In the genomic region with DNA sequence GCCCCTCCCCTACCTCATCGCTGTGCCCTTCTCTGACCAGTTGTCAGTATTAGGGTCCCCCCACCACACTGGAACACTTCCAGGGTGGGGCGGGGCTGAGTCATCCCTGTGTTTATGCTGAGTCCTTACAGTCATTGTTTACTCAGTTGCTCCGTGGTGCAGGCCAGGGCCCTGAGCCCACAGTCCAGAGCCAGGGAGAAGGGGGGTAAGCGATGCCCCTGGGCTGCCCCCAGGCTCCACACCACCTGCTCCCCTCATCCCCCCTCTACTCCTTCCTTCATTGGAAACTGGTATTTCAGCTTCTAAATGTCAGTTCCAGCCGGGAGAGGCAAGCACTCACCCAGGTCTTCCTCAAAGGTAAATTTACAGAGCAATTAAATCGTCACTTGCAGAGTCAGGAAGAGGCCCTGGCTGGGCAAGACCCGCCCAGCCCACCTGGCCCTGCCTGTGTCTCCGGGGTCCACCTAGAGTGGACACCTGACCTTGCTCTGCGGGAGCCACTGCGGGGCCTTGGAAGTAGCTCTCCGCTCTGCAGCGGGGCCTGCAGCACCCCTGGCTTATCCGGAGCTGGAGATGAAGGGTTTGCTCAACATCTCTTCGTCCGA, we compare ENCODE assay signal across 9 cellular contexts. TPM values are rescaled to one million over a fixed set of nuclear protein-coding genes. Genes with fewer than 3 reads are reported as not detected.
A peak's percentile ranks its signal among the peaks of the same experiment; 100 is the strongest.
DNase-seq lines count a peak whose midpoint lies in the region; ATAC-seq and TF ChIP-seq lines count a peak whose summit lies in the region.
"Had no signal": no experiment of that assay in that cellular context is flagged by ENCODE, and none has a peak within 500 bp of the region (broad histone marks: within the 10 kb centered on the region; RNA-seq: fewer than 3 reads in every experiment).

No MANE protein-coding gene starts in this region.

- H3K27ac ChIP-seq in Panc1 (ENCODE audit: low read length) (no peak overlapping the region), vagina (no peak overlapping the region)

- H3K9me3 Mint-ChIP-seq in activated naive CD4-positive, alpha-beta T cell treated with anti-CD3 and anti-CD28 coated beads for 36 hours: no peaks in the 10 kb centered on the region
- H3K9me3 Mint-ChIP-seq: activated T-cell treated with anti-CD3 and anti-CD28 coated beads, Interleukin-2, amount 50 U/mL, for 4 hours had no signal

- TF ChIP-seq CTCF in Panc1 (IDR thresholded peaks at IDR 0.05) (no peak), vagina (IDR thresholded peaks at IDR 0.05) (no peak)

- BruUV-seq in Panc1 (replicated peaks; lab: Mats Ljungman, UMichigan): no TSS peak

- DNase-seq in activated naive CD4-positive, alpha-beta T cell treated with anti-CD3 and anti-CD28 coated beads for 36 hours: peak; percentile 19
- no peak for DNase-seq in activated naive CD4-positive, alpha-beta T cell (lab: John Stamatoyannopoulos, UW)
- DNase-seq in Panc1 (ENCODE audit: low read depth, low spot score) (no peak), fibroblast of peridontal ligament (ENCODE audit: extremely low read depth) (peak; percentile 44), T-helper 9 cell (no peak), HAP-1 (ENCODE audit: low spot score in 2 of 2) (no peak), C1 segment of cervical spinal cord (lab: John Stamatoyannopoulos, UW) (no peak), vagina (ENCODE audit: extremely low spot score in 2 of 2) (no peak)
- DNase-seq: activated T-cell treated with anti-CD3 and anti-CD28 coated beads, Interleukin-2, amount 50 U/mL, for 4 hours had no signal

- no peaks in the 10 kb centered on the region for H3K27me3 Mint-ChIP-seq in activated naive CD4-positive, alpha-beta T cell treated with anti-CD3 and anti-CD28 coated beads for 36 hours (ENCODE audit: low read depth)

- intact Hi-C loops in activated naive CD4-positive, alpha-beta T cell treated with anti-CD3 and anti-CD28 coated beads for 36 hours (cut with micrococcal nuclease): no loop called here
- intact Hi-C loops in Panc1 (cut with micrococcal nuclease; ENCODE audit: unreplicated experiment) (no loop called here), vagina (cut with DNase I) (no loop called here)

- peak; percentile 70 for ATAC-seq in Panc1
- ATAC-seq: activated T-cell treated with anti-CD3 and anti-CD28 coated beads, Interleukin-2, amount 50 U/mL, for 4 hours had no signal

- no peak overlapping the region for H3K4me3 Mint-ChIP-seq in activated naive CD4-positive, alpha-beta T cell treated with anti-CD3 and anti-CD28 coated beads for 36 hours
- H3K4me3 Mint-ChIP-seq: activated T-cell treated with anti-CD3 and anti-CD28 coated beads, Interleukin-2, amount 50 U/mL, for 4 hours had no signal

- peaks cover 7% of the 10 kb centered on the region for H3K36me3 Mint-ChIP-seq in activated naive CD4-positive, alpha-beta T cell treated with anti-CD3 and anti-CD28 coated beads for 36 hours (ENCODE audit: low read depth)

- no peak for TF ChIP-seq POLR2A in vagina (IDR thresholded peaks at IDR 0.05)

- CTCF ChIA-PET in activated naive CD4-positive, alpha-beta T cell treated with anti-CD3 and anti-CD28 coated beads for 36 hours (lab: Charles Lee): interaction anchor here (1.0 kb wide), 1 partner anchor 45 kb away, joined by 6 read pairs; no protein-coding TSS in a partner anchor
- CTCF ChIA-PET in Panc1 (lab: Charles Lee): no interaction called here

- H3K9me3 ChIP-seq in Panc1 (ENCODE audit: control insufficient read depth, insufficient read depth, low read depth, low read length) (no peaks in the 10 kb centered on the region), HAP-1 (no peaks in the 10 kb centered on the region), vagina (no peaks in the 10 kb centered on the region)

- peaks cover 68% of the 10 kb centered on the region for H3K4me1 Mint-ChIP-seq in activated naive CD4-positive, alpha-beta T cell treated with anti-CD3 and anti-CD28 coated beads for 36 hours (ENCODE audit: low read depth)

- H3K4me1 ChIP-seq in Panc1 (ENCODE audit: control insufficient read depth, insufficient read depth, low read length): peaks cover 10% of the 10 kb centered on the region
- H3K4me1 ChIP-seq in HAP-1: no peaks in the 10 kb centered on the region
- peaks cover 7% of the 10 kb centered on the region for H3K4me1 ChIP-seq in vagina

- no peaks in the 10 kb centered on the region for H3K36me3 ChIP-seq in Panc1 (ENCODE audit: control insufficient read depth, insufficient read depth, low read length)
- H3K36me3 ChIP-seq in HAP-1 (replicated peaks): no peaks in the 10 kb centered on the region
- H3K36me3 ChIP-seq in vagina: no peaks in the 10 kb centered on the region

- H3K27ac Mint-ChIP-seq in activated naive CD4-positive, alpha-beta T cell treated with anti-CD3 and anti-CD28 coated beads for 36 hours: peak overlapping the region; percentile 73

- H3K27me3 ChIP-seq in Panc1 (ENCODE audit: control insufficient read depth, insufficient read depth, low read length) (no peaks in the 10 kb centered on the region), HAP-1 (ENCODE audit: low read depth) (peaks cover 19% of the 10 kb centered on the region), vagina (no peaks in the 10 kb centered on the region)

- no peak overlapping the region for H3K4me3 ChIP-seq in Panc1 (ENCODE audit: low read depth in 2 of 2, low read length in 2 of 2)
- H3K4me3 ChIP-seq in HAP-1: no peak overlapping the region
- H3K4me3 ChIP-seq in vagina: no peak overlapping the region

- in situ Hi-C loops in Panc1 (cut with HindIII; ENCODE audit: low pct_unique_long_range_greater_than_20kb, low sequenced_read_pairs): no loop called here
- in situ Hi-C loops in HAP-1 (cut with MboI; ENCODE audit: low sequenced_read_pairs): no loop called here

- POLR2A ChIA-PET in Panc1 (lab: Charles Lee): interaction anchor here (0.7 kb wide), 1 partner anchor 121 kb away, joined by 3 read pairs; no protein-coding TSS in a partner anchor

RNA-seq across cellular contexts. Expression of a gene that starts 4.8 kb away (rescaled TPM):
- 10 to 100 TPM; 75.5 to 76.4 TPM for total RNA-seq in activated naive CD4-positive, alpha-beta T cell treated with anti-CD3 and anti-CD28 coated beads for 36 hours
- 29.7 TPM for total RNA-seq in Panc1 (2021; ENCODE audit: unreplicated experiment)
- polyA plus RNA-seq in Panc1 (2012; ENCODE audit: insufficient read length): 35.7 TPM
- total RNA-seq in vagina: 15.5 TPM

RNA-seq across cellular contexts. Expression of a gene that starts 43.1 kb away (rescaled TPM):
- under 1 TPM; 0.10 to 0.17 TPM for total RNA-seq in activated naive CD4-positive, alpha-beta T cell treated with anti-CD3 and anti-CD28 coated beads for 36 hours
- not detected for total RNA-seq in Panc1 (2021; ENCODE audit: unreplicated experiment)
- not detected for polyA plus RNA-seq in Panc1 (2012; ENCODE audit: insufficient read length)
- 4.2 TPM for total RNA-seq in vagina

Comparison
In these comparisons a context has a peak if more than half of its experiments do, and no peak if none do; other contexts are left out.
1. DNase-seq: peak in activated naive CD4-positive, alpha-beta T cell treated with anti-CD3 and anti-CD28 coated beads for 36 hours (single experiment) and fibroblast of peridontal ligament (single experiment); none in activated naive CD4-positive, alpha-beta T cell (0 of 4), Panc1 (single experiment), T-helper 9 cell (single experiment), HAP-1 (0 of 2), C1 segment of cervical spinal cord (0 of 14) and vagina (0 of 2).